11 cellular contexts compared by ENCODE assay signal in the genomic region with DNA sequence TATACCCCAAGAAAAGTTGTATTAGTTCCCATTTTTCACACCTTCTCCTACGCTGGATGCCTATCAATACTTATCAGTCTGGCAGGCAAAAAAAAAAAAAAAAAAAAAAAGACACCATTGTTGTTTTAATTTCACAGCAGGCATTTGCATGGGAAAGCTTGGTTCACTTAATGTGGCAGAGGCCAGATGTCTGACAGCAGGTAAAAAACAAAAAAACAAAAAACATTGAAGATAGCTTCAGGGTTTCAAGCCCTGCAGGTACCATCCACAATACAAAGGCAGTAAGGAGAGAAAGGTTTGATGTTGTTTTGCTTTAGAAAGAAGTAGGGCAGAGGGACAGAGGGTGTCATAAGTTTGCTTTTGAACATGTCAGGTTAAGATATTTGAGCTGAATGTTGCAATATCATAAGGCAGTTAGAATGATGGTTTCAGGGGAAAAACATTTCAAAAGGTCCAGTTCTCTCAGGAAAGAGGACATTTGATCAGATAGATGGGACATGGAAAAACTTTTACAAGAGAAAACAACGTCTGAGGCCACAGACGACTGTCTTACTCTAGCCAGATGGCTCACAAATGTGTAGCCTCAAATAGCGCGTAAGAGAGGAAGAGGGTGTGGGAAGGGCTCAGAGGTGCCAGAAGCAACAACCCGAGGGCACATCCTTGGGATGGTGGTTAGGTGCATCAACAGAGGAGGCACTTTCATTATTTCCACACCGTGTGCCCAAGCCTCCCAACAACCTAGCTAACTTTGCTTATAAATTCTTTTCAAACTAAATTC. TPM values are rescaled to one million over a fixed set of nuclear protein-coding genes. Genes with fewer than 3 reads are reported as not detected.
A peak's percentile ranks its signal among the peaks of the same experiment; 100 is the strongest.
DNase-seq lines count a peak whose midpoint lies in the region; ATAC-seq and TF ChIP-seq lines count a peak whose summit lies in the region.
"Had no signal": no experiment of that assay in that cellular context is flagged by ENCODE, and none has a peak within 500 bp of the region (broad histone marks: within the 10 kb centered on the region; RNA-seq: fewer than 3 reads in every experiment).

No MANE protein-coding gene starts in this region.

- no peaks in the 10 kb centered on the region; the same call in 2 of the 3 replicates for H3K36me3 Mint-ChIP-seq in GM23338 (ENCODE audit: low read depth)

- peak overlapping the region; percentile 46 for H3K4me2 ChIP-seq in GM23338

- ATAC-seq in GM23338 (peak; percentile 68), GM21515 (IDR thresholded peaks at IDR 0.05; ENCODE audit: unreplicated experiment) (no peak)

- H4K20me1 ChIP-seq in GM23338 (replicated peaks; ENCODE audit: insufficient read depth): no peaks in the 10 kb centered on the region

- H3K79me2 ChIP-seq in GM23338 (replicated peaks; ENCODE audit: insufficient read depth): no peaks in the 10 kb centered on the region

- H3K4me3 Mint-ChIP-seq in GM23338: peak overlapping the region; percentile 35
- H3K4me3 Mint-ChIP-seq: activated CD4-positive, alpha-beta T cell treated with anti-CD3 and anti-CD28 coated beads, Interleukin-2, amount 10 ng/mL, durations not matched to agents 7 days and 5 days had no signal

- H3K4me1 ChIP-seq in GM23338 (ENCODE audit: insufficient read depth): peaks cover 50% of the 10 kb centered on the region
- peaks cover 11 to 25% of the 10 kb centered on the region in 2 experiments for H3K4me1 ChIP-seq in neutrophil (ENCODE audit: control insufficient read depth in 1 of 2, insufficient read depth in 1 of 2, low read depth in 1 of 2, low read length in 1 of 2)

- H3K27ac Mint-ChIP-seq in GM23338: peak overlapping the region; percentile 49
- H3K27ac Mint-ChIP-seq: activated CD4-positive, alpha-beta T cell treated with anti-CD3 and anti-CD28 coated beads, Interleukin-2, amount 10 ng/mL, durations not matched to agents 7 days and 5 days had no signal

- TF ChIP-seq CTCF in GM23338 (conservative IDR thresholded peaks at IDR 0.05; ENCODE audit: low read depth in 2 of 2) (no peak), choroid plexus epithelial cell (conservative IDR thresholded peaks at IDR 0.05; ENCODE audit: low read depth, low read length) (no peak), neutrophil (IDR thresholded peaks at IDR 0.05) (no peak)

- no peaks in the 10 kb centered on the region for H3K27me3 ChIP-seq in GM23338 (ENCODE audit: insufficient read depth)
- H3K27me3 ChIP-seq in neutrophil: no peaks in the 10 kb centered on the region

- H3K27me3 Mint-ChIP-seq in GM23338 (ENCODE audit: insufficient read depth, low read depth, poor library complexity): peaks cover 12% of the 10 kb centered on the region

- peak overlapping the region; percentile 7; the same call in 1 of the 2 replicates for H3K4me3 ChIP-seq in GM23338
- no peak overlapping the region for H3K4me3 ChIP-seq in choroid plexus epithelial cell (ENCODE audit: low read depth, low read length)
- no peak overlapping the region for H3K4me3 ChIP-seq in neutrophil (ENCODE audit: low read depth in 1 of 2, low read length in 1 of 2)

- DNase-seq in GM23338 (ENCODE audit: low spot score) (peak; percentile 77), NCI-H446 treated with DMSO at 0.1 percent for 48 hours (lab: John Stamatoyannopoulos, UW) (peak; percentile 42), choroid plexus epithelial cell (ENCODE audit: low read depth) (peak; percentile 39), medulla oblongata (ENCODE audit: extremely low spot score) (no peak), NCI-H2227 (lab: John Stamatoyannopoulos, UW; ENCODE audit: unreplicated experiment) (no peak), HuH-7.5 (ENCODE audit: low spot score) (no peak)
- DNase-seq: activated CD4-positive, alpha-beta T cell treated with anti-CD3 and anti-CD28 coated beads, Interleukin-2, amount 10 ng/mL, durations not matched to agents 7 days and 5 days; NCI-H2029 treated with DMSO at 0.1 percent for 48 hours had no signal

- H3K36me3 ChIP-seq in GM23338 (ENCODE audit: insufficient read depth): no peaks in the 10 kb centered on the region
- no peaks in the 10 kb centered on the region for H3K36me3 ChIP-seq in neutrophil

- H3K9me2 ChIP-seq in GM23338 (ENCODE audit: insufficient read depth): no peaks in the 10 kb centered on the region

- peaks cover 59% of the 10 kb centered on the region for H3K4me1 Mint-ChIP-seq in GM23338

- H3K27ac ChIP-seq in GM23338 (ENCODE audit: low read depth): peak overlapping the region; percentile 89
- H3K27ac ChIP-seq in neutrophil: peak overlapping the region; percentile 39

- H3K9me3 ChIP-seq in neutrophil: no peaks in the 10 kb centered on the region

- H3K9me3 Mint-ChIP-seq in GM23338: no peaks in the 10 kb centered on the region
- H3K9me3 Mint-ChIP-seq: activated CD4-positive, alpha-beta T cell treated with anti-CD3 and anti-CD28 coated beads, Interleukin-2, amount 10 ng/mL, durations not matched to agents 7 days and 5 days had no signal

- H2AFZ ChIP-seq in GM23338: no peak overlapping the region

- H3F3A ChIP-seq in GM23338 (replicated peaks; ENCODE audit: low read depth): no peaks in the 10 kb centered on the region

TF ChIP-seq in GM23338, 12 proteins besides CTCF, POLR2A, EP300 and RAD21:
- TF ChIP-seq STAT1 (IDR thresholded peaks at IDR 0.05; ENCODE audit: unreplicated experiment): no peak
- TF ChIP-seq EZH2 (IDR thresholded peaks at IDR 0.05; ENCODE audit: low read depth, unreplicated experiment): no peak
- peak; percentile 46; the same call in 1 of the 2 replicates for TF ChIP-seq NANOG (IDR thresholded peaks at IDR 0.05; ENCODE audit: borderline replicate concordance)
TF ChIP-seq in GM23338: peak in this region for 1.

RNA-seq across cellular contexts. Expression of a gene that starts 25.7 kb away (rescaled TPM):
- total RNA-seq in GM23338 (2014; rRNA removed; shearing (Covaris generic)): 17.7 and 18.6 TPM in 2 replicates
- 17.4 and 22.6 TPM in 2 replicates for polyA plus RNA-seq in GM23338 (2016; fragmentation: Nextera tagmentation; extraction: Ambion mirVana)
- total RNA-seq: activated CD4-positive, alpha-beta T cell treated with anti-CD3 and anti-CD28 coated beads, Interleukin-2, amount 10 ng/mL, durations not matched to agents 7 days and 5 days; lung microvascular endothelial cell had no signal

Comparison
In these comparisons a context has a peak if more than half of its experiments do, and no peak if none do; other contexts are left out.
1. DNase-seq: peak in GM23338 (single experiment), NCI-H446 treated with DMSO at 0.1 percent for 48 hours (single experiment) and choroid plexus epithelial cell (single experiment); none in medulla oblongata (single experiment), NCI-H2227 (single experiment) and HuH-7.5 (single experiment).